ENCODE assay signal across 10 cellular contexts in genomic region chr2:219476605-219477578, GRCh38. TPM values are rescaled to one million over a fixed set of nuclear protein-coding genes. Genes with fewer than 3 reads are reported as not detected.
DNase-seq lines count a peak whose midpoint lies in the region; ATAC-seq and TF ChIP-seq lines count a peak whose summit lies in the region.
"Had no signal": no experiment of that assay in that cellular context is flagged by ENCODE, and none has a peak within 500 bp of the region (broad histone marks: within the 10 kb centered on the region; RNA-seq: fewer than 3 reads in every experiment).

No MANE protein-coding gene starts in this region.

- no peak overlapping the region for H3K27ac ChIP-seq in KMS-11
- H3K27ac ChIP-seq in fibroblast of lung (ENCODE audit: insufficient read depth, low read length): no peak overlapping the region
- no peak overlapping the region for H3K27ac ChIP-seq in trophoblast cell (ENCODE audit: low read depth, low read length)

- DNase-seq in fibroblast of lung (ENCODE audit: low read depth in 2 of 2) (no peak), trophoblast cell (no peak), Ammon's horn (ENCODE audit: low spot score) (no peak)
- DNase-seq in activated CD4-positive, CD25-positive, alpha-beta regulatory T cell treated with anti-CD3 and anti-CD28 coated beads, Interleukin-2, amount 50 U/mL, for 72 hours: no peak
- no peak for DNase-seq in stimulated activated naive CD8-positive, alpha-beta T cell treated with anti-CD3 and anti-CD28 coated beads, Interleukin-15, amount 100 ng/mL, for 72 hours

- H3K27me3 ChIP-seq in KMS-11 (ENCODE audit: insufficient read depth, low read depth) (peaks cover 57% of the 10 kb centered on the region), fibroblast of lung (ENCODE audit: control insufficient read depth, insufficient read depth, low read length) (no peaks in the 10 kb centered on the region), trophoblast cell (ENCODE audit: insufficient read depth, low read length) (no peaks in the 10 kb centered on the region)

- H3K9ac ChIP-seq in KMS-11: no peak overlapping the region
- H3K9ac ChIP-seq in fibroblast of lung (ENCODE audit: insufficient read depth, low read length): no peak overlapping the region
- H3K9ac ChIP-seq in trophoblast cell (ENCODE audit: low read length): no peak overlapping the region

- H4K8ac ChIP-seq in trophoblast cell (ENCODE audit: low read depth, low read length): no peak overlapping the region

- H2AK5ac ChIP-seq in trophoblast cell (ENCODE audit: low read length): no peak overlapping the region

- no peak overlapping the region for H3K18ac ChIP-seq in trophoblast cell (ENCODE audit: low read length)

- no peak overlapping the region for H2BK5ac ChIP-seq in trophoblast cell (ENCODE audit: low read depth, low read length, poor library complexity)

- 0 out of 2 replicates have a peak, but pooled peaks have one; percentile 11 for TF ChIP-seq CTCF in KMS-11 (conservative IDR thresholded peaks at IDR 0.05; ENCODE audit: low read depth, low read length)
- no peak for TF ChIP-seq CTCF in fibroblast of lung (conservative IDR thresholded peaks at IDR 0.05 in 1 of 2, IDR thresholded peaks at IDR 0.05 in 1 of 2; ENCODE audit: low read depth in 1 of 2, low read length in 2 of 2)

- H3K4me3 ChIP-seq in KMS-11 (IDR thresholded peaks at IDR 0.05; ENCODE audit: insufficient read depth, low read depth, low read length): no peak overlapping the region
- no peak overlapping the region for H3K4me3 ChIP-seq in fibroblast of lung (replicated peaks in 1 of 4; ENCODE audit: control extremely low read depth in 1 of 4, insufficient read depth in 1 of 4, low read depth in 3 of 4, low read length in 4 of 4)
- H3K4me3 ChIP-seq in trophoblast cell (ENCODE audit: low read depth, low read length): no peak overlapping the region
- H3K4me3 ChIP-seq: prostate gland had no signal

- H2BK12ac ChIP-seq in trophoblast cell (ENCODE audit: low read length): no peak overlapping the region

- no peak overlapping the region for H3K23ac ChIP-seq in trophoblast cell (ENCODE audit: low read length)

- peak overlapping the region in 1 of 2 donors; percentile 26 for H3K4me3 Mint-ChIP-seq in stimulated activated naive CD8-positive, alpha-beta T cell treated with anti-CD3 and anti-CD28 coated beads, Interleukin-15, amount 100 ng/mL, for 72 hours
- H3K4me3 Mint-ChIP-seq: immature natural killer cell had no signal

- ATAC-seq in stimulated activated naive CD8-positive, alpha-beta T cell treated with anti-CD3 and anti-CD28 coated beads, Interleukin-15, amount 100 ng/mL, for 72 hours: no peak

- H3K9me3 ChIP-seq in fibroblast of lung (ENCODE audit: control insufficient read depth, insufficient read depth, low read depth, low read length) (no peaks in the 10 kb centered on the region), trophoblast cell (ENCODE audit: insufficient read depth, low read depth, low read length) (no peaks in the 10 kb centered on the region)
- H3K9me3 ChIP-seq: prostate gland had no signal

- no peak overlapping the region for H3K4me2 ChIP-seq in KMS-11
- peak overlapping the region; percentile 44 for H3K4me2 ChIP-seq in fibroblast of lung (ENCODE audit: extremely low read depth, insufficient read depth, low read length)
- H3K4me2 ChIP-seq in trophoblast cell (ENCODE audit: low read length): peak overlapping the region; percentile 35

- H3K79me2 ChIP-seq in KMS-11 (ENCODE audit: insufficient read depth, low read depth): no peaks in the 10 kb centered on the region
- no peaks in the 10 kb centered on the region for H3K79me2 ChIP-seq in fibroblast of lung (ENCODE audit: control insufficient read depth, insufficient read depth, low read length)
- no peaks in the 10 kb centered on the region for H3K79me2 ChIP-seq in trophoblast cell (ENCODE audit: control insufficient read depth, insufficient read depth, low read length, poor library complexity)

- no CpG with 5 or more reads among the region's 29 CpGs for WGBS in trophoblast cell (ENCODE audit: extremely low coverage, insufficient coverage, insufficient read length)

- H3K79me1 ChIP-seq in trophoblast cell (ENCODE audit: low read length): no peaks in the 10 kb centered on the region

- H3K27me3 Mint-ChIP-seq in stimulated activated naive CD8-positive, alpha-beta T cell treated with anti-CD3 and anti-CD28 coated beads, Interleukin-15, amount 100 ng/mL, for 72 hours: peaks cover 16% of the 10 kb centered on the region

- no peak overlapping the region for H3K27ac Mint-ChIP-seq in stimulated activated naive CD8-positive, alpha-beta T cell treated with anti-CD3 and anti-CD28 coated beads, Interleukin-15, amount 100 ng/mL, for 72 hours
- H3K27ac Mint-ChIP-seq: activated T-helper 2 cell treated with anti-CD3 and anti-CD28 coated beads, Interferon-gamma antibody, Interleukin-2, Interleukin-4, amounts not matched to agents 10 μg/mL and 5 μg/mL and 100 μg/mL, durations not matched to agents 14 hours and 24 hours and 36 hours; immature natural killer cell had no signal

- no peak overlapping the region for H2BK120ac ChIP-seq in trophoblast cell (ENCODE audit: insufficient read depth, low read length, poor library complexity)

- no peaks in the 10 kb centered on the region for H3K9me3 Mint-ChIP-seq in stimulated activated naive CD8-positive, alpha-beta T cell treated with anti-CD3 and anti-CD28 coated beads, Interleukin-15, amount 100 ng/mL, for 72 hours
- H3K9me3 Mint-ChIP-seq: activated T-helper 2 cell treated with anti-CD3 and anti-CD28 coated beads, Interferon-gamma antibody, Interleukin-2, Interleukin-4, amounts not matched to agents 10 μg/mL and 5 μg/mL and 100 μg/mL, durations not matched to agents 14 hours and 24 hours and 36 hours; immature natural killer cell had no signal

- H3K14ac ChIP-seq in trophoblast cell (ENCODE audit: low read length): no peak overlapping the region

- H4K91ac ChIP-seq in trophoblast cell (ENCODE audit: low read depth, low read length): no peak overlapping the region

- H3K4ac ChIP-seq in trophoblast cell (ENCODE audit: low read depth, low read length): no peak overlapping the region

- H3K4me1 Mint-ChIP-seq in stimulated activated naive CD8-positive, alpha-beta T cell treated with anti-CD3 and anti-CD28 coated beads, Interleukin-15, amount 100 ng/mL, for 72 hours: peaks cover 7% of the 10 kb centered on the region

- H3K4me1 ChIP-seq in KMS-11 (ENCODE audit: low read depth, poor library complexity, severe bottlenecking): no peaks in the 10 kb centered on the region
- H3K4me1 ChIP-seq in fibroblast of lung (ENCODE audit: control insufficient read depth, extremely low read depth, insufficient read depth, low read length): no peaks in the 10 kb centered on the region
- peaks cover 3% of the 10 kb centered on the region in 2 experiments for H3K4me1 ChIP-seq in trophoblast cell (ENCODE audit: control insufficient read depth in 1 of 2, insufficient read depth in 2 of 2, low read length in 2 of 2)
- H3K4me1 ChIP-seq: prostate gland had no signal

- H3K36me3 ChIP-seq in KMS-11 (ENCODE audit: insufficient read depth) (no peaks in the 10 kb centered on the region), fibroblast of lung (ENCODE audit: control insufficient read depth, insufficient read depth, low read length) (peaks cover 2% of the 10 kb centered on the region), trophoblast cell (ENCODE audit: control insufficient read depth in 1 of 2, insufficient read depth in 2 of 2, low read length in 2 of 2) (no peaks in the 10 kb centered on the region)
- H3K36me3 ChIP-seq: prostate gland had no signal

- H2AFZ ChIP-seq in KMS-11 (ENCODE audit: low read depth) (no peak overlapping the region; the same call in 1 of the 2 replicates), fibroblast of lung (ENCODE audit: low read length) (no peak overlapping the region), trophoblast cell (ENCODE audit: insufficient read depth, low read length, poor library complexity) (no peak overlapping the region)

- H4K20me1 ChIP-seq in KMS-11 (ENCODE audit: insufficient read depth): no peaks in the 10 kb centered on the region
- no peaks in the 10 kb centered on the region for H4K20me1 ChIP-seq in fibroblast of lung (ENCODE audit: control insufficient read depth, extremely low read depth, insufficient read depth, low read length)

- H4K12ac ChIP-seq in trophoblast cell (ENCODE audit: low read depth, low read length): no peak overlapping the region

RNA-seq across cellular contexts. Expression of gene GMPPA, which starts 21.8 kb away (rescaled TPM):
- 36.5 and 38.3 TPM in 2 replicates for total RNA-seq in fibroblast of lung
- 59.7 and 72.4 TPM in 2 replicates for polyA plus RNA-seq in fibroblast of lung
- polyA plus RNA-seq in fibroblast of lung (2012): 45.6 and 52.3 TPM in 2 replicates
- 155 and 160 TPM in 2 replicates for polyA minus RNA-seq in fibroblast of lung (ENCODE audit: low replicate concordance)
- 55.1 and 55.5 TPM in 2 replicates for polyA plus RNA-seq in trophoblast cell (2013)

RNA-seq across cellular contexts. Expression of gene ASIC4, which starts 37.4 kb away (rescaled TPM):
- under 0.01 and 0.33 TPM in 2 replicates for total RNA-seq in fibroblast of lung
- not detected in 2 replicates for polyA plus RNA-seq in fibroblast of lung
- polyA plus RNA-seq in fibroblast of lung (2012): not detected in 2 replicates
- polyA minus RNA-seq in fibroblast of lung (ENCODE audit: low replicate concordance): not detected in 2 replicates
- 0.22 and 0.23 TPM in 2 replicates for polyA plus RNA-seq in trophoblast cell (2013)
- total RNA-seq: activated T-helper 2 cell treated with anti-CD3 and anti-CD28 coated beads, Interferon-gamma antibody, Interleukin-2, Interleukin-4, amounts not matched to agents 10 μg/mL and 5 μg/mL and 100 μg/mL, durations not matched to agents 14 hours and 24 hours and 36 hours; dermis blood vessel endothelial cell had no signal
- polyA plus RNA-seq: immature natural killer cell had no signal

RNA-seq across cellular contexts. Expression of gene SPEG, which starts 42.2 kb away (rescaled TPM):
- total RNA-seq in fibroblast of lung: 13.1 and 20.1 TPM in 2 replicates
- 5.6 and 9.5 TPM in 2 replicates for polyA plus RNA-seq in fibroblast of lung
- 12.7 and 17.9 TPM in 2 replicates for polyA plus RNA-seq in fibroblast of lung (2012)
- polyA minus RNA-seq in fibroblast of lung (ENCODE audit: low replicate concordance): 9.4 and 19.9 TPM in 2 replicates
- polyA plus RNA-seq in trophoblast cell (2013): 28.0 and 28.6 TPM in 2 replicates
- total RNA-seq: activated T-helper 2 cell treated with anti-CD3 and anti-CD28 coated beads, Interferon-gamma antibody, Interleukin-2, Interleukin-4, amounts not matched to agents 10 μg/mL and 5 μg/mL and 100 μg/mL, durations not matched to agents 14 hours and 24 hours and 36 hours had no signal
- polyA plus RNA-seq: immature natural killer cell had no signal

RNA-seq across cellular contexts. Expression of gene DES, which starts 58.7 kb away (rescaled TPM):
- total RNA-seq in fibroblast of lung: 34.7 and 69.3 TPM in 2 replicates
- polyA plus RNA-seq in fibroblast of lung: 3.8 and 11.0 TPM in 2 replicates
- polyA plus RNA-seq in fibroblast of lung (2012): 2.6 and 8.2 TPM in 2 replicates
- 9.5 and 11.6 TPM in 2 replicates for polyA minus RNA-seq in fibroblast of lung (ENCODE audit: low replicate concordance)
- 0.05 and 0.06 TPM in 2 replicates for polyA plus RNA-seq in trophoblast cell (2013)
- total RNA-seq: activated T-helper 2 cell treated with anti-CD3 and anti-CD28 coated beads, Interferon-gamma antibody, Interleukin-2, Interleukin-4, amounts not matched to agents 10 μg/mL and 5 μg/mL and 100 μg/mL, durations not matched to agents 14 hours and 24 hours and 36 hours; dermis blood vessel endothelial cell had no signal
- polyA plus RNA-seq: immature natural killer cell had no signal
